Comparison of ENCODE assay signal across 9 cellular contexts in the genomic region with DNA sequence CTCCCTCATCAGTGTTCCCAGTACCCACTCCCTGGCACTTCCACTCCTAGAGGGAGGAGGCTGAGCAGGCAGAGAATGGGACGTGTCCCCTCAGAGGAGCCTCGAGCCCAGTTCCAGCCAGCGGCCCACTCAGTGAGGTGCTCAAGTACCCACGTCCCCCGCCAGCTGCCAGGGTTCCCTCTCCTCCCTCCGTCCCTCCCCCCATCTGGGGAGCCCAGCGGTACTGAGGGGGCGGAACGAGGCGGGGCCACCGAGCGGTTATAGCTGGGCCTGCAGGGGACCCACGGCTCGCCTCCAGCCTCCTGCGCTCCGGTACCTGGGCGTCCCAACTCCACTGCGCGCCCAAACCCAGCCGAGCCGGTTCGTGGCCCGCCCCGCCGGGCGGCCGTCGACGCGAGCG. TPM values are rescaled to one million over a fixed set of nuclear protein-coding genes. Genes with fewer than 3 reads are reported as not detected.
DNase-seq lines count a peak whose midpoint lies in the region; ATAC-seq and TF ChIP-seq lines count a peak whose summit lies in the region.
"Had no signal": no experiment of that assay in that cellular context is flagged by ENCODE, and none has a peak within 500 bp of the region (broad histone marks: within the 10 kb centered on the region; RNA-seq: fewer than 3 reads in every experiment).

A gene (plus strand): TSS at position 286 of the 400 bp plus-strand sequence.

- H3K36me3 Mint-ChIP-seq in activated CD4-positive, alpha-beta T cell treated with anti-CD3 and anti-CD28 coated beads, Interleukin-2, amount 10 ng/mL, durations not matched to agents 24 days and 14 days (ENCODE audit: low read depth), result no peaks in the 10 kb centered on the region

- H3K36me3 ChIP-seq in Panc1 (ENCODE audit: control insufficient read depth, insufficient read depth, low read length) (no peaks in the 10 kb centered on the region; the same call in 1 of the 2 replicates), fibroblast of lung (ENCODE audit: control insufficient read depth, insufficient read depth, low read length) (no peaks in the 10 kb centered on the region)

- no peaks in the 10 kb centered on the region for H3K9me3 Mint-ChIP-seq in activated CD4-positive, alpha-beta T cell treated with anti-CD3 and anti-CD28 coated beads, Interleukin-2, amount 10 ng/mL, durations not matched to agents 24 days and 14 days

- H3K4me3 ChIP-seq in Panc1 (ENCODE audit: low read depth in 2 of 2, low read length in 2 of 2) (peak within 1 kb of the TSS; percentile 15 to 24; a peak in 3 of 4 replicates), fibroblast of lung (replicated peaks in 1 of 4; ENCODE audit: control extremely low read depth in 1 of 4, insufficient read depth in 1 of 4, low read depth in 3 of 4, low read length in 4 of 4) (no peak within 1 kb of the TSS)

- H3K27ac Mint-ChIP-seq in activated CD4-positive, alpha-beta T cell treated with anti-CD3 and anti-CD28 coated beads, Interleukin-2, amount 10 ng/mL, durations not matched to agents 24 days and 14 days, result no peak within 1 kb of the TSS

- DNase-seq in activated CD4-positive, alpha-beta T cell treated with anti-CD3 and anti-CD28 coated beads, Interleukin-2, amount 10 ng/mL, durations not matched to agents 24 days and 14 days, result peak; percentile 74
- DNase-seq in activated CD4-positive, alpha-beta T cell treated with anti-CD3 and anti-CD28 coated beads, Interleukin-2, amount 50 U/mL, for 4 hours, result no peak
- DNase-seq in Panc1 (ENCODE audit: low read depth, low spot score) (no peak), fibroblast of lung (ENCODE audit: low read depth in 2 of 2) (no peak), globus pallidus (ENCODE audit: low spot score) (no peak)
- DNase-seq in stimulated activated CD8-positive, alpha-beta memory T cell treated with anti-CD3 and anti-CD28 coated beads, Interleukin-15, amount 100 ng/mL, for 48 hours (ENCODE audit: low read depth in 2 of 2), result peak; percentile 28 to 38

- POLR2A ChIA-PET in Panc1 (lab: Charles Lee), result no interaction called here

- in situ Hi-C loops in Panc1 (cut with HindIII; ENCODE audit: low pct_unique_long_range_greater_than_20kb, low sequenced_read_pairs), result no loop called here

- H4K20me1 ChIP-seq in fibroblast of lung (ENCODE audit: control insufficient read depth, extremely low read depth, insufficient read depth, low read length), result no peaks in the 10 kb centered on the region

- intact Hi-C loops in activated CD4-positive, alpha-beta T cell treated with anti-CD3 and anti-CD28 coated beads, Interleukin-2, amount 10 ng/mL, durations not matched to agents 24 days and 14 days (cut with micrococcal nuclease), result no loop called here
- intact Hi-C loops in Panc1 (cut with micrococcal nuclease; ENCODE audit: unreplicated experiment), result no loop called here

- H3K4me3 Mint-ChIP-seq in activated CD4-positive, alpha-beta T cell treated with anti-CD3 and anti-CD28 coated beads, Interleukin-2, amount 10 ng/mL, durations not matched to agents 24 days and 14 days, result peak within 1 kb of the TSS; percentile 62

- no peaks in the 10 kb centered on the region for H3K79me2 ChIP-seq in fibroblast of lung (ENCODE audit: control insufficient read depth, insufficient read depth, low read length)

- no peak within 1 kb of the TSS for H3K9ac ChIP-seq in fibroblast of lung (ENCODE audit: insufficient read depth, low read length)

- H3K27ac ChIP-seq in Panc1 (ENCODE audit: low read length) (no peak within 1 kb of the TSS), fibroblast of lung (ENCODE audit: insufficient read depth, low read length) (no peak within 1 kb of the TSS)

- TF ChIP-seq CTCF in Panc1 (IDR thresholded peaks at IDR 0.05) (no peak), fibroblast of lung (conservative IDR thresholded peaks at IDR 0.05 in 1 of 2, IDR thresholded peaks at IDR 0.05 in 1 of 2; ENCODE audit: low read depth in 1 of 2, low read length in 2 of 2) (no peak)

- no peak within 1 kb of the TSS for H2AFZ ChIP-seq in fibroblast of lung (ENCODE audit: low read length)

- peaks cover 12% of the 10 kb centered on the region for H3K4me1 Mint-ChIP-seq in activated CD4-positive, alpha-beta T cell treated with anti-CD3 and anti-CD28 coated beads, Interleukin-2, amount 10 ng/mL, durations not matched to agents 24 days and 14 days

- BruUV-seq in Panc1 (replicated peaks; lab: Mats Ljungman, UMichigan), result no TSS peak

- H3K9me3 ChIP-seq in Panc1 (ENCODE audit: control insufficient read depth, insufficient read depth, low read depth, low read length) (no peaks in the 10 kb centered on the region), fibroblast of lung (ENCODE audit: control insufficient read depth, insufficient read depth, low read depth, low read length) (no peaks in the 10 kb centered on the region)

- peaks cover 11% of the 10 kb centered on the region for H3K4me1 ChIP-seq in Panc1 (ENCODE audit: control insufficient read depth, insufficient read depth, low read length)
- H3K4me1 ChIP-seq in fibroblast of lung (ENCODE audit: control insufficient read depth, extremely low read depth, insufficient read depth, low read length), result peaks cover 12% of the 10 kb centered on the region

- CTCF ChIA-PET in Panc1 (lab: Charles Lee), result interaction anchor here (0.7 kb wide), 1 partner anchor 18 kb away, joined by 3 read pairs; no protein-coding TSS in a partner anchor

- H3K27me3 Mint-ChIP-seq in activated CD4-positive, alpha-beta T cell treated with anti-CD3 and anti-CD28 coated beads, Interleukin-2, amount 10 ng/mL, durations not matched to agents 24 days and 14 days, result peaks cover 31% of the 10 kb centered on the region

- no peak for ATAC-seq in Panc1
- no peak for ATAC-seq in HG03095 (IDR thresholded peaks at IDR 0.05; ENCODE audit: unreplicated experiment)
- ATAC-seq in HG02973 (IDR thresholded peaks at IDR 0.05; ENCODE audit: unreplicated experiment), result no peak
- ATAC-seq: left colon had no signal

- H3K27me3 ChIP-seq in Panc1 (ENCODE audit: control insufficient read depth, insufficient read depth, low read length), result no peaks in the 10 kb centered on the region
- peaks cover 8% of the 10 kb centered on the region for H3K27me3 ChIP-seq in fibroblast of lung (ENCODE audit: control insufficient read depth, insufficient read depth, low read length)

- peak within 1 kb of the TSS; percentile 25 for H3K4me2 ChIP-seq in fibroblast of lung (ENCODE audit: extremely low read depth, insufficient read depth, low read length)

RNA-seq across cellular contexts. Expression of the gene that starts here (rescaled TPM):
- total RNA-seq in activated CD4-positive, alpha-beta T cell treated with anti-CD3 and anti-CD28 coated beads, Interleukin-2, amount 10 ng/mL, durations not matched to agents 24 days and 14 days, result 6.9 and 7.0 TPM in 2 replicates
- 15.3 TPM for total RNA-seq in Panc1 (2021; ENCODE audit: unreplicated experiment)
- 42.9 TPM for polyA plus RNA-seq in Panc1 (2012; ENCODE audit: insufficient read length)
- 0.26 and 0.99 TPM in 2 replicates for total RNA-seq in fibroblast of lung
- 0.06 and 0.20 TPM in 2 replicates for polyA plus RNA-seq in fibroblast of lung
- 0.58 and 1.3 TPM in 2 replicates for polyA plus RNA-seq in fibroblast of lung (2012)
- polyA minus RNA-seq in fibroblast of lung (ENCODE audit: low replicate concordance), result not detected in 2 replicates

Comparison
In these comparisons a context has a peak if more than half of its experiments do, and no peak if none do; other contexts are left out.
1. DNase-seq: peak in activated CD4-positive, alpha-beta T cell treated with anti-CD3 and anti-CD28 coated beads, Interleukin-2, amount 10 ng/mL, durations not matched to agents 24 days and 14 days (single experiment) and stimulated activated CD8-positive, alpha-beta memory T cell treated with anti-CD3 and anti-CD28 coated beads, Interleukin-15, amount 100 ng/mL, for 48 hours (2 of 2); none in activated CD4-positive, alpha-beta T cell treated with anti-CD3 and anti-CD28 coated beads, Interleukin-2, amount 50 U/mL, for 4 hours (0 of 2), Panc1 (single experiment), fibroblast of lung (0 of 2) and globus pallidus (single experiment).
2. H3K4me3 ChIP-seq: peak in Panc1 (2 of 2); none in fibroblast of lung (0 of 4).